8 cellular contexts compared by ENCODE assay signal in the genomic region with DNA sequence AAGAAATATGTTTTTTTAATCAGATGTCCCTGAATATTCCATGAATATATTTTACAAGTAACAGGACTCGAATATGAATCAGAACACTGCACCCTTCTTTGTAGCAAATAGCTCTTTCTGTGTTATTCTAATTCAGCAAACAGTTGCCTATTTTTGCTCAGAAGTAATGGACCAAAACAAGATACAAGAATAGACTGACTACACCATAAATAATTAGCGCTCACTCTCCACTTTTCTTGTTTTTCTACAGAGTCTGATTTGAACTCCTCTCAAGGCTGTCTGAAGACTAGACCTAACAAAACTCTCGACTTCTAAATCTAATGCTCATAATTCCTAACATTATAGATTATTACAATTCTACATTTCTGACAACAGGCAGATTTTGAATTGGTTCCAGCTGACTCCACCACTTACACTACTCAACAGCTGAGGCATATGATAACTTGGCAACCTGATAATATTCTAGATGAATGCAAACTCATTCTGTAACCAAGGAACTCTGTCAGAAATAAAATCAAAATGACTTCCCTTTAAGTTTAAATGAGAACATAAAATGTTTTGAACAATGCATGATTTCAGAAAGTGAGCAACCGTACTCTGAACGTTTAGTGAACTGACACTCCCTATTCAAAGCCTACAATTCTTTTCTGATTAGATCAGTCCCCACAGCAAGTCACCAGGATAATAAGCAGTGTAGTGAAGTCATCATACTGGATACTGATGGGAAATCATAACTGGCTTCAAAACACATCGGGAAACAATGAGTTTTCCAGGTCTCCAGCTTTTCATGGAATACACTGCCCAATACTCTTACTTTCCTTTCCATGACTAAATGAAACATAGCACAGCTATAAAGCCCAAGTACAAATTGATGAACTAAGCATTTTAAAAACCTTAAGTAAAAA.
DNase-seq lines count a peak whose midpoint lies in the region; ATAC-seq, FAIRE-seq and TF ChIP-seq lines count a peak whose summit lies in the region.

No MANE protein-coding gene starts in this region.

- H3K4me3 Mint-ChIP-seq in osteocyte (ENCODE audit: unreplicated experiment) (peak overlapping the region; percentile 97), T-helper 17 cell (no peak overlapping the region)

- no peaks in the 10 kb centered on the region for H3K36me3 ChIP-seq in endothelial cell of umbilical vein (ENCODE audit: control insufficient read depth in 2 of 2, extremely low read depth in 1 of 2, insufficient read depth in 2 of 2, low read length in 2 of 2)

- peak; percentile 82 for FAIRE-seq in endothelial cell of umbilical vein (lab: Jason Lieb, UNC)

- H3K27me3 ChIP-seq in endothelial cell of umbilical vein (ENCODE audit: control insufficient read depth in 2 of 2, insufficient read depth in 2 of 2, low read length in 2 of 2): no peaks in the 10 kb centered on the region

- H3K27me3 Mint-ChIP-seq in osteocyte (ENCODE audit: unreplicated experiment) (no peaks in the 10 kb centered on the region), T-helper 17 cell (peaks cover 30% of the 10 kb centered on the region)

- intact Hi-C loops in endothelial cell of umbilical vein (cut with micrococcal nuclease): loop anchor here (1.0 to 5.0 kb wide), 2 partner anchors 11 to 68 kb away; no protein-coding TSS in a partner anchor

- H3K9ac ChIP-seq in endothelial cell of umbilical vein (replicated peaks; ENCODE audit: extremely low read depth, insufficient read depth, low read length): peak overlapping the region; percentile 66

- no peaks in the 10 kb centered on the region for H3K9me1 ChIP-seq in endothelial cell of umbilical vein (replicated peaks; ENCODE audit: control insufficient read depth, extremely low read depth, insufficient read depth, low read length)

- POLR2A ChIA-PET in endothelial cell of umbilical vein (lab: Charles Lee): interaction anchor here (1.2 kb wide), 1 partner anchor 10 kb away, joined by 3 read pairs; no protein-coding TSS in a partner anchor

- H3K4me3 ChIP-seq in endothelial cell of umbilical vein (replicated peaks in 1 of 3; ENCODE audit: insufficient read depth in 1 of 3, low read depth in 1 of 3, low read length in 3 of 3): peak overlapping the region in 1 of 3 experiments; percentile 44

- H3K36me3 Mint-ChIP-seq in osteocyte (ENCODE audit: unreplicated experiment) (no peaks in the 10 kb centered on the region), T-helper 17 cell (ENCODE audit: low read depth) (no peaks in the 10 kb centered on the region)

- CTCF ChIA-PET in endothelial cell of umbilical vein (lab: Charles Lee): interaction anchor here (1.1 to 4.3 kb wide), 8 partner anchors 10 to 203 kb away, joined by 3 to 29 read pairs (median 4); no protein-coding TSS in a partner anchor

- no peak overlapping the region for H2AFZ ChIP-seq in endothelial cell of umbilical vein (ENCODE audit: low read depth, low read length)

- TF ChIP-seq CTCF in endothelial cell of umbilical vein (IDR thresholded peaks at IDR 0.05; ENCODE audit: extremely low read depth in 1 of 2, insufficient read depth in 1 of 2, low read depth in 1 of 2, low read length in 2 of 2) (no peak), osteocyte (IDR thresholded peaks at IDR 0.05) (no peak)

- H3K4me1 Mint-ChIP-seq in osteocyte (ENCODE audit: unreplicated experiment): peaks cover 52% of the 10 kb centered on the region
- H3K4me1 Mint-ChIP-seq in T-helper 17 cell: peaks cover 15% of the 10 kb centered on the region

- BruUV-seq in endothelial cell of umbilical vein (replicated peaks; lab: Mats Ljungman, UMichigan): no TSS peak

- H3K4me2 ChIP-seq in endothelial cell of umbilical vein (ENCODE audit: insufficient read depth, low read length): peak overlapping the region; percentile 94

- dilution Hi-C loops in endothelial cell of umbilical vein (cut with MboI; ENCODE audit: extremely low pct_ligation_motif_present, low sequenced_read_pairs): no loop called here

- peaks cover 77% of the 10 kb centered on the region for H3K79me2 ChIP-seq in endothelial cell of umbilical vein (ENCODE audit: control insufficient read depth, insufficient read depth, low read length)

- ATAC-seq in GM21423 (IDR thresholded peaks at IDR 0.05; ENCODE audit: unreplicated experiment): no peak
- no peak for ATAC-seq in HG03135 (IDR thresholded peaks at IDR 0.05; ENCODE audit: unreplicated experiment)
- no peak for ATAC-seq in T-helper 17 cell

- peaks cover 28% of the 10 kb centered on the region for H3K4me1 ChIP-seq in endothelial cell of umbilical vein (ENCODE audit: control insufficient read depth, extremely low read depth, insufficient read depth, low read length)

- TF ChIP-seq POLR2A in endothelial cell of umbilical vein (IDR thresholded peaks at IDR 0.05; ENCODE audit: low read depth, low read length): no peak

- H3K9me3 ChIP-seq in endothelial cell of umbilical vein (replicated peaks; ENCODE audit: control insufficient read depth, insufficient read depth, low read length) (no peaks in the 10 kb centered on the region), T-helper 17 cell (ENCODE audit: control insufficient read depth, low read length, poor library complexity, severe bottlenecking) (no peaks in the 10 kb centered on the region)

- DNase-seq in EL: peak; percentile 88
- peak; percentile 55 for DNase-seq in NCI-H82 (lab: John Stamatoyannopoulos, UW)
- DNase-seq in endothelial cell of umbilical vein (ENCODE audit: low read depth, low spot score): peak; percentile 88
- DNase-seq in osteocyte (ENCODE audit: extremely low spot score, unreplicated experiment): no peak
- no peak for DNase-seq in CD1c-positive myeloid dendritic cell (ENCODE audit: extremely low spot score)
- DNase-seq in T-helper 17 cell: no peak

- H3K27ac Mint-ChIP-seq in osteocyte (ENCODE audit: unreplicated experiment) (peak overlapping the region; percentile 92), T-helper 17 cell (no peak overlapping the region)

- no peaks in the 10 kb centered on the region for H3K9me3 Mint-ChIP-seq in osteocyte (ENCODE audit: unreplicated experiment)

- H4K20me1 ChIP-seq in endothelial cell of umbilical vein (replicated peaks; ENCODE audit: control insufficient read depth, extremely low read depth, insufficient read depth, low read length): peaks cover 8% of the 10 kb centered on the region

- peak overlapping the region; percentile 58 for H3K27ac ChIP-seq in endothelial cell of umbilical vein (ENCODE audit: insufficient read depth, low read depth, low read length)

TF ChIP-seq in endothelial cell of umbilical vein, 7 proteins besides CTCF, POLR2A, EP300 and RAD21:
- peak; percentile 80 for TF ChIP-seq JUN (IDR thresholded peaks at IDR 0.05; ENCODE audit: borderline replicate concordance, insufficient read depth, insufficient read length, low read depth)
- TF ChIP-seq GATA2 (IDR thresholded peaks at IDR 0.05; ENCODE audit: insufficient read depth, insufficient read length, low read depth, low read length): peak; percentile 64
- TF ChIP-seq FOS (IDR thresholded peaks at IDR 0.05; ENCODE audit: borderline replicate concordance, insufficient read depth, low read length): no peak

Comparison
In these comparisons a context has a peak if more than half of its experiments do, and no peak if none do; other contexts are left out.
1. DNase-seq: peak in EL (single experiment), NCI-H82 (single experiment) and endothelial cell of umbilical vein (single experiment); none in osteocyte (single experiment), CD1c-positive myeloid dendritic cell (single experiment) and T-helper 17 cell (0 of 3).